In genomic region chr10:98266647-98267046, GRCh38 we compare ENCODE assay signal across 15 cellular contexts. TPM values are rescaled to one million over a fixed set of nuclear protein-coding genes. Genes with fewer than 3 reads are reported as not detected.
DNase-seq lines count a peak whose midpoint lies in the region; TF ChIP-seq lines count a peak whose summit lies in the region.
"Had no signal": no experiment of that assay in that cellular context is flagged by ENCODE, and none has a peak within 500 bp of the region (broad histone marks: within the 10 kb centered on the region; RNA-seq: fewer than 3 reads in every experiment).

No MANE protein-coding gene starts in this region.

- TF ChIP-seq EP300 in sigmoid colon (IDR thresholded peaks at IDR 0.05), result no peak

- peak overlapping the region in 1 of 7 donors; percentile 32 for H3K27ac Mint-ChIP-seq in CD14-positive monocyte
- H3K27ac Mint-ChIP-seq: T-helper 1 cell treated with Interleukin-12 subunit alpha and Interleukin-12 subunit beta and Interleukin-4 antibody, amounts not matched to agents 30 μg/mL and 1 μg/mL, for 36 hours had no signal

- no peaks in the 10 kb centered on the region for H4K20me1 ChIP-seq in fibroblast of lung (ENCODE audit: control insufficient read depth, extremely low read depth, insufficient read depth, low read length)

- peaks cover 40 to 65% (median 40%) of the 10 kb centered on the region in 3 donors for H3K27me3 Mint-ChIP-seq in CD14-positive monocyte (ENCODE audit: low read depth in 3 of 3)

- no peak overlapping the region for H3K9ac ChIP-seq in fibroblast of lung (ENCODE audit: insufficient read depth, low read length)

- TF ChIP-seq POLR2A in sigmoid colon (IDR thresholded peaks at IDR 0.05), result no peak

- H3K4me3 ChIP-seq in fibroblast of lung (replicated peaks in 1 of 4; ENCODE audit: control extremely low read depth in 1 of 4, insufficient read depth in 1 of 4, low read depth in 3 of 4, low read length in 4 of 4) (peak overlapping the region in 3 of 4 experiments; percentile 54 to 68 (median 67)), sigmoid colon (peak overlapping the region in 1 of 4 donors; percentile 60)

- H2AFZ ChIP-seq in fibroblast of lung (ENCODE audit: low read length), result no peak overlapping the region

- peaks cover 0 to 3% of the 10 kb centered on the region in 2 donors for H3K36me3 Mint-ChIP-seq in CD14-positive monocyte
- H3K36me3 Mint-ChIP-seq: CD4-positive, CD25-positive, alpha-beta regulatory T cell had no signal

- DNase-seq in CD14-positive monocyte (ENCODE audit: low spot score), result no peak
- DNase-seq in HT-29 (ENCODE audit: low spot score), result peak; percentile 6
- no peak for DNase-seq in fibroblast of lung (ENCODE audit: low read depth in 2 of 2)
- no peak for DNase-seq in sigmoid colon
- DNase-seq in NCI-H1105 treated with DMSO at 0.1 percent for 48 hours (lab: John Stamatoyannopoulos, UW), result no peak
- DNase-seq in HPDE6-E6E7 (ENCODE audit: extremely low spot score), result no peak
- DNase-seq in NCI-H1694 treated with DMSO at 0.1 percent for 48 hours (lab: John Stamatoyannopoulos, UW), result no peak
- no peak for DNase-seq in NK-92 (lab: John Stamatoyannopoulos, UW; ENCODE audit: unreplicated experiment)
- DNase-seq: activated effector memory CD4-positive, alpha-beta T cell treated with Interleukin-2 at 50 U/mL for 16 hours; CD4-positive, CD25-positive, alpha-beta regulatory T cell; central memory CD4-positive, alpha-beta T cell; erythroblast; stimulated activated CD4-positive, alpha-beta T cell treated with anti-CD3 and anti-CD28 coated beads, Interleukin-4, amount 100 ng/mL, for 1 hour; stimulated activated naive CD4-positive, alpha-beta T cell had no signal

- no peaks in the 10 kb centered on the region for H3K9me3 ChIP-seq in fibroblast of lung (ENCODE audit: control insufficient read depth, insufficient read depth, low read depth, low read length)
- H3K9me3 ChIP-seq in sigmoid colon, result no peaks in the 10 kb centered on the region

- TF ChIP-seq CTCF in CD14-positive monocyte (IDR thresholded peaks at IDR 0.05) (no peak), fibroblast of lung (conservative IDR thresholded peaks at IDR 0.05 in 1 of 2, IDR thresholded peaks at IDR 0.05 in 1 of 2; ENCODE audit: low read depth in 1 of 2, low read length in 2 of 2) (no peak), sigmoid colon (IDR thresholded peaks at IDR 0.05) (no peak)

- H3K9me3 Mint-ChIP-seq in CD14-positive monocyte, result peaks cover 0 to 10% (median 4%) of the 10 kb centered on the region in 7 donors
- H3K9me3 Mint-ChIP-seq: CD4-positive, CD25-positive, alpha-beta regulatory T cell; T-helper 1 cell treated with Interleukin-12 subunit alpha and Interleukin-12 subunit beta and Interleukin-4 antibody, amounts not matched to agents 30 μg/mL and 1 μg/mL, for 36 hours had no signal

- H3K4me1 ChIP-seq in fibroblast of lung (ENCODE audit: control insufficient read depth, extremely low read depth, insufficient read depth, low read length) (peaks cover 25% of the 10 kb centered on the region), sigmoid colon (peaks cover 0 to 53% (median 46%) of the 10 kb centered on the region in 4 donors)

- intact Hi-C loops in CD14-positive monocyte (cut with micrococcal nuclease), result loop anchor here in 1 of 2 donors (10.0 kb wide), 1 partner anchor 68 kb away; no protein-coding TSS in a partner anchor
- intact Hi-C loops in sigmoid colon (cut with DNase I), result loop anchor here (2.0 kb wide), 1 partner anchor 42 kb away; no protein-coding TSS in a partner anchor

- H3K4me3 Mint-ChIP-seq in CD14-positive monocyte, result peak overlapping the region; percentile 17 to 91
- H3K4me3 Mint-ChIP-seq: T-helper 1 cell treated with Interleukin-12 subunit alpha and Interleukin-12 subunit beta and Interleukin-4 antibody, amounts not matched to agents 30 μg/mL and 1 μg/mL, for 36 hours had no signal

- H3K36me3 ChIP-seq in fibroblast of lung (ENCODE audit: control insufficient read depth, insufficient read depth, low read length) (peaks cover 5% of the 10 kb centered on the region), sigmoid colon (peaks cover 0 to 4% (median 0%) of the 10 kb centered on the region in 4 donors)

- H3K27me3 ChIP-seq in fibroblast of lung (ENCODE audit: control insufficient read depth, insufficient read depth, low read length) (no peaks in the 10 kb centered on the region), sigmoid colon (no peaks in the 10 kb centered on the region)

- no peaks in the 10 kb centered on the region for H3K79me2 ChIP-seq in fibroblast of lung (ENCODE audit: control insufficient read depth, insufficient read depth, low read length)

- H3K4me2 ChIP-seq in fibroblast of lung (ENCODE audit: extremely low read depth, insufficient read depth, low read length), result peak overlapping the region; percentile 98

- no peak overlapping the region for H3K27ac ChIP-seq in fibroblast of lung (ENCODE audit: insufficient read depth, low read length)
- H3K27ac ChIP-seq in sigmoid colon, result peak overlapping the region; percentile 86 to 92 (median 90)

- 73 to 88% methylated on average over 5 of the region's 5 CpGs for WGBS in sigmoid colon, 2 donors

- peaks cover 15% of the 10 kb centered on the region for H3K4me1 Mint-ChIP-seq in CD14-positive monocyte

RNA-seq across cellular contexts. Expression of gene LOXL4, which starts 1.3 kb away (rescaled TPM):
- polyA plus RNA-seq in CD14-positive monocyte (under 1 TPM in 1 of 2 donors, not detected in 1; 0.05 TPM), fibroblast of lung (39.8 and 75.1 TPM in 2 replicates), sigmoid colon (1 to 10 TPM in 2 of 3 donors, not detected in 1; 1.1 to 1.8 TPM)
- 19.6 and 23.0 TPM in 2 replicates for total RNA-seq in HT-29 (2014; rRNA removed; shearing (Covaris generic))
- total RNA-seq in fibroblast of lung (52.6 and 73.0 TPM in 2 replicates), sigmoid colon (10 to 100 TPM in 3 of 4 donors, 1 to 10 TPM in 1; 6.7 to 15.8 (median 11.3) TPM)
- polyA plus RNA-seq in fibroblast of lung (2012), result 46.9 and 82.2 TPM in 2 replicates
- 56.8 and 91.7 TPM in 2 replicates for polyA minus RNA-seq in fibroblast of lung (ENCODE audit: low replicate concordance)
- total RNA-seq: CD4-positive, CD25-positive, alpha-beta regulatory T cell had no signal
